18 cellular contexts compared by ENCODE assay signal in genomic region chr7:55081854-55082603, GRCh38.
A peak's percentile ranks its signal among the peaks of the same experiment; 100 is the strongest.
DNase-seq lines count a peak whose midpoint lies in the region; ATAC-seq, FAIRE-seq and TF ChIP-seq lines count a peak whose summit lies in the region.
"Had no signal": no experiment of that assay in that cellular context is flagged by ENCODE, and none has a peak within 500 bp of the region (broad histone marks: within the 10 kb centered on the region; RNA-seq: fewer than 3 reads in every experiment).

No MANE protein-coding gene starts in this region.

- peak; percentile 5 for FAIRE-seq in keratinocyte (lab: Jason Lieb, UNC)

- H3K9ac ChIP-seq in keratinocyte (ENCODE audit: control insufficient read depth, extremely low read depth, insufficient read depth, low read length) (no peak overlapping the region), smooth muscle cell (ENCODE audit: low read depth) (no peak overlapping the region)

- POLR2A ChIA-PET in activated CD8-positive, alpha-beta T cell treated with anti-CD3 and anti-CD28 coated beads for 36 hours (lab: Charles Lee): no interaction called here

- peaks cover 2% of the 10 kb centered on the region for H3K27me3 Mint-ChIP-seq in HFFc6 (ENCODE audit: insufficient read depth)
- H3K27me3 Mint-ChIP-seq in activated T-cell treated with anti-CD3 and anti-CD28 coated beads, Interleukin-2, amount 50 U/mL, for 72 hours (ENCODE audit: low read depth): peaks cover 27% of the 10 kb centered on the region
- H3K27me3 Mint-ChIP-seq in activated CD8-positive, alpha-beta T cell treated with anti-CD3 and anti-CD28 coated beads for 36 hours: peaks cover 7% of the 10 kb centered on the region

- peaks cover 67% of the 10 kb centered on the region for H3K4me1 ChIP-seq in body of pancreas
- H3K4me1 ChIP-seq in keratinocyte (ENCODE audit: control insufficient read depth, extremely low read depth, insufficient read depth, low read length): peaks cover 62% of the 10 kb centered on the region
- H3K4me1 ChIP-seq in smooth muscle cell (ENCODE audit: low read depth): peaks cover 7% of the 10 kb centered on the region

- no peaks in the 10 kb centered on the region for H3K27me3 ChIP-seq in body of pancreas
- H3K27me3 ChIP-seq in keratinocyte (ENCODE audit: control insufficient read depth, extremely low read depth, insufficient read depth, low read length): no peaks in the 10 kb centered on the region
- H3K27me3 ChIP-seq in smooth muscle cell (ENCODE audit: low read depth): no peaks in the 10 kb centered on the region
- H3K27me3 ChIP-seq: BE2C had no signal

- H3K27ac Mint-ChIP-seq in HFFc6: peak overlapping the region; percentile 79
- no peak overlapping the region for H3K27ac Mint-ChIP-seq in activated T-cell treated with anti-CD3 and anti-CD28 coated beads, Interleukin-2, amount 50 U/mL, for 72 hours
- H3K27ac Mint-ChIP-seq in activated CD8-positive, alpha-beta T cell treated with anti-CD3 and anti-CD28 coated beads for 36 hours: no peak overlapping the region
- H3K27ac Mint-ChIP-seq: activated naive CD8-positive, alpha-beta T cell treated with anti-CD3 and anti-CD28 coated beads, Interleukin-2, amount 10 ng/mL, durations not matched to agents 7 days and 5 days; stimulated activated memory B cell treated with anti-CD40 and anti-IgM and Interleukin-4, amounts not matched to agents 10 μg/mL and 1 μg/mL and 100 μg/mL, for 72 hours; T-helper 2 cell treated with Interferon-gamma antibody and Interleukin-4, amounts not matched to agents 5 μg/mL and 100 μg/mL, for 36 hours had no signal

- 17 to 38% methylated on average over 1 of the region's 1 CpG for WGBS in body of pancreas, 2 donors
- 85% methylated on average over 1 of the region's 1 CpG for WGBS in smooth muscle cell (ENCODE audit: low lambda C conversion rate)

- peaks cover 11% of the 10 kb centered on the region for H3K9me1 ChIP-seq in keratinocyte (ENCODE audit: control insufficient read depth, extremely low read depth, insufficient read depth, low read length)

- H3K36me3 ChIP-seq in body of pancreas (replicated peaks in 1 of 2; ENCODE audit: insufficient read depth in 1 of 2, low read depth in 2 of 2): no peaks in the 10 kb centered on the region
- H3K36me3 ChIP-seq in keratinocyte (ENCODE audit: control insufficient read depth in 2 of 2, extremely low read depth in 1 of 2, insufficient read depth in 2 of 2, low read length in 2 of 2): peaks cover 32 to 56% of the 10 kb centered on the region in 2 experiments
- no peaks in the 10 kb centered on the region for H3K36me3 ChIP-seq in smooth muscle cell (ENCODE audit: low read depth)
- H3K36me3 ChIP-seq: lower lobe of right lung had no signal

- peaks cover 35% of the 10 kb centered on the region for H3K36me3 Mint-ChIP-seq in HFFc6 (ENCODE audit: low read depth)
- H3K36me3 Mint-ChIP-seq in activated T-cell treated with anti-CD3 and anti-CD28 coated beads, Interleukin-2, amount 50 U/mL, for 72 hours (ENCODE audit: insufficient read depth in 2 of 2): no peaks in the 10 kb centered on the region
- no peaks in the 10 kb centered on the region for H3K36me3 Mint-ChIP-seq in activated CD8-positive, alpha-beta T cell treated with anti-CD3 and anti-CD28 coated beads for 36 hours (ENCODE audit: low read depth)
- H3K36me3 Mint-ChIP-seq: activated naive CD8-positive, alpha-beta T cell treated with anti-CD3 and anti-CD28 coated beads, Interleukin-2, amount 10 ng/mL, durations not matched to agents 7 days and 5 days; stimulated activated memory B cell treated with anti-CD40 and anti-IgM and Interleukin-4, amounts not matched to agents 10 μg/mL and 1 μg/mL and 100 μg/mL, for 72 hours had no signal

- peaks cover 15% of the 10 kb centered on the region for H3F3A ChIP-seq in smooth muscle cell (ENCODE audit: low read depth)

- H3K4me1 Mint-ChIP-seq in HFFc6 (ENCODE audit: low read depth): peaks cover 86% of the 10 kb centered on the region
- H3K4me1 Mint-ChIP-seq in activated T-cell treated with anti-CD3 and anti-CD28 coated beads, Interleukin-2, amount 50 U/mL, for 72 hours (ENCODE audit: low read depth): peaks cover 12% of the 10 kb centered on the region
- H3K4me1 Mint-ChIP-seq in activated CD8-positive, alpha-beta T cell treated with anti-CD3 and anti-CD28 coated beads for 36 hours (ENCODE audit: low read depth): peaks cover 15% of the 10 kb centered on the region

- intact Hi-C loops in body of pancreas (cut with DNase I): no loop called here
- intact Hi-C loops in activated CD8-positive, alpha-beta T cell treated with anti-CD3 and anti-CD28 coated beads for 36 hours (cut with micrococcal nuclease): no loop called here

- H3K79me2 ChIP-seq in keratinocyte (ENCODE audit: control insufficient read depth, insufficient read depth, low read length) (peaks cover 98% of the 10 kb centered on the region), smooth muscle cell (ENCODE audit: low read depth) (peaks cover 9% of the 10 kb centered on the region)

- H3K9me3 ChIP-seq in body of pancreas: no peaks in the 10 kb centered on the region
- no peaks in the 10 kb centered on the region for H3K9me3 ChIP-seq in keratinocyte (ENCODE audit: control insufficient read depth, low read depth, low read length)
- no peaks in the 10 kb centered on the region for H3K9me3 ChIP-seq in smooth muscle cell (replicated peaks; ENCODE audit: low read depth)
- H3K9me3 ChIP-seq: BE2C, lower lobe of right lung had no signal

- peaks cover 29% of the 10 kb centered on the region for H4K20me1 ChIP-seq in keratinocyte (ENCODE audit: control insufficient read depth, extremely low read depth, insufficient read depth, low read length)
- no peaks in the 10 kb centered on the region for H4K20me1 ChIP-seq in smooth muscle cell (ENCODE audit: low read depth)

- H3K4me3 ChIP-seq in body of pancreas: no peak overlapping the region
- H3K4me3 ChIP-seq in keratinocyte (ENCODE audit: control insufficient read depth in 2 of 3, extremely low read depth in 1 of 3, insufficient read depth in 2 of 3, low read depth in 1 of 3, low read length in 3 of 3): no peak overlapping the region
- no peak overlapping the region for H3K4me3 ChIP-seq in smooth muscle cell
- H3K4me3 ChIP-seq: lower lobe of right lung, skin epidermis had no signal

- H2AFZ ChIP-seq in keratinocyte (ENCODE audit: control insufficient read depth, low read length): no peak overlapping the region
- no peak overlapping the region for H2AFZ ChIP-seq in smooth muscle cell (ENCODE audit: low read depth)

- no peak overlapping the region for H3K4me2 ChIP-seq in keratinocyte (ENCODE audit: control insufficient read depth, extremely low read depth, insufficient read depth, low read depth, low read length)
- peak overlapping the region; percentile 16 for H3K4me2 ChIP-seq in smooth muscle cell

- no peak for ATAC-seq in body of pancreas
- no peak for ATAC-seq in GM19351 (IDR thresholded peaks at IDR 0.05; ENCODE audit: unreplicated experiment)
- no peak for ATAC-seq in activated T-cell treated with anti-CD3 and anti-CD28 coated beads, Interleukin-2, amount 50 U/mL, for 72 hours (replicated peaks in 1 of 2)
- no peak for ATAC-seq in activated CD8-positive, alpha-beta T cell treated with anti-CD3 and anti-CD28 coated beads for 36 hours
- ATAC-seq in GM21360 (IDR thresholded peaks at IDR 0.05; ENCODE audit: unreplicated experiment): no peak

- CTCF ChIA-PET in activated CD8-positive, alpha-beta T cell treated with anti-CD3 and anti-CD28 coated beads for 36 hours (lab: Charles Lee): no interaction called here

- peak overlapping the region in 3 of 4 donors; percentile 48 to 59 (median 49) for H3K27ac ChIP-seq in body of pancreas
- H3K27ac ChIP-seq in keratinocyte (ENCODE audit: control insufficient read depth, insufficient read depth, low read length): peak overlapping the region; percentile 13
- peak overlapping the region; percentile 66 for H3K27ac ChIP-seq in smooth muscle cell (ENCODE audit: low read depth)
- H3K27ac ChIP-seq: lower lobe of right lung had no signal

- H3K4me3 Mint-ChIP-seq in HFFc6: no peak overlapping the region; the same call in 1 of the 2 replicates
- no peak overlapping the region for H3K4me3 Mint-ChIP-seq in activated T-cell treated with anti-CD3 and anti-CD28 coated beads, Interleukin-2, amount 50 U/mL, for 72 hours
- no peak overlapping the region for H3K4me3 Mint-ChIP-seq in activated CD8-positive, alpha-beta T cell treated with anti-CD3 and anti-CD28 coated beads for 36 hours
- H3K4me3 Mint-ChIP-seq: activated naive CD8-positive, alpha-beta T cell treated with anti-CD3 and anti-CD28 coated beads, Interleukin-2, amount 10 ng/mL, durations not matched to agents 7 days and 5 days; stimulated activated memory B cell treated with anti-CD40 and anti-IgM and Interleukin-4, amounts not matched to agents 10 μg/mL and 1 μg/mL and 100 μg/mL, for 72 hours; T-helper 2 cell treated with Interferon-gamma antibody and Interleukin-4, amounts not matched to agents 5 μg/mL and 100 μg/mL, for 36 hours had no signal

- TF ChIP-seq CTCF in HFFc6 (IDR thresholded peaks at IDR 0.05) (no peak), body of pancreas (IDR thresholded peaks at IDR 0.05) (no peak), keratinocyte (optimal IDR thresholded peaks at IDR 0.05 in 1 of 3, IDR thresholded peaks at IDR 0.05 in 1 of 3, conservative IDR thresholded peaks at IDR 0.05 in 1 of 3; ENCODE audit: extremely low read depth in 1 of 3, insufficient read depth in 2 of 3, low read length in 3 of 3) (no peak), smooth muscle cell (IDR thresholded peaks at IDR 0.05; ENCODE audit: borderline replicate concordance, insufficient read depth, poor library complexity, severe bottlenecking) (no peak)
- TF ChIP-seq CTCF in activated CD8-positive, alpha-beta T cell treated with anti-CD3 and anti-CD28 coated beads for 36 hours (IDR thresholded peaks at IDR 0.05): no peak

- no peak for TF ChIP-seq POLR2A in body of pancreas (IDR thresholded peaks at IDR 0.05)

- DNase-seq in HFFc6 (no peak), body of pancreas (no peak), keratinocyte (ENCODE audit: low read depth, low spot score) (no peak), smooth muscle cell (lab: John Stamatoyannopoulos, UW; ENCODE audit: unreplicated experiment) (no peak)
- DNase-seq in activated T-cell treated with anti-CD3 and anti-CD28 coated beads, Interleukin-2, amount 50 U/mL, for 72 hours: no peak
- DNase-seq in activated CD8-positive, alpha-beta T cell treated with anti-CD3 and anti-CD28 coated beads for 36 hours: no peak
- DNase-seq: activated CD4-positive, alpha-beta T cell treated with anti-CD3 and anti-CD28 coated beads for 1 hour; activated naive CD8-positive, alpha-beta T cell treated with anti-CD3 and anti-CD28 coated beads, Interleukin-2, amount 10 ng/mL, durations not matched to agents 7 days and 5 days; activated T-cell treated with anti-CD3 and anti-CD28 coated beads for 4 hours; lower lobe of right lung; NCI-H2029 treated with DMSO at 0.1 percent for 48 hours; NCI-H774 had no signal

- H3K9me3 Mint-ChIP-seq in HFFc6: no peaks in the 10 kb centered on the region
- peaks cover 0 to 1% of the 10 kb centered on the region in 2 donors for H3K9me3 Mint-ChIP-seq in activated T-cell treated with anti-CD3 and anti-CD28 coated beads, Interleukin-2, amount 50 U/mL, for 72 hours
- no peaks in the 10 kb centered on the region for H3K9me3 Mint-ChIP-seq in activated CD8-positive, alpha-beta T cell treated with anti-CD3 and anti-CD28 coated beads for 36 hours
- H3K9me3 Mint-ChIP-seq: activated naive CD8-positive, alpha-beta T cell treated with anti-CD3 and anti-CD28 coated beads, Interleukin-2, amount 10 ng/mL, durations not matched to agents 7 days and 5 days; stimulated activated memory B cell treated with anti-CD40 and anti-IgM and Interleukin-4, amounts not matched to agents 10 μg/mL and 1 μg/mL and 100 μg/mL, for 72 hours; T-helper 2 cell treated with Interferon-gamma antibody and Interleukin-4, amounts not matched to agents 5 μg/mL and 100 μg/mL, for 36 hours had no signal

- dilution Hi-C loops in keratinocyte (cut with MboI; ENCODE audit: extremely low pct_ligation_motif_present, low sequenced_read_pairs): no loop called here

Comparison
In these comparisons a context has a peak if more than half of its experiments do, and no peak if none do; other contexts are left out.
1. H3K27ac ChIP-seq: peak in every context shown above with its lines; median percentile 66 in smooth muscle cell; 49 in body of pancreas; 13 in keratinocyte.